Comparison of ENCODE assay signal across 9 cellular contexts in the genomic region with DNA sequence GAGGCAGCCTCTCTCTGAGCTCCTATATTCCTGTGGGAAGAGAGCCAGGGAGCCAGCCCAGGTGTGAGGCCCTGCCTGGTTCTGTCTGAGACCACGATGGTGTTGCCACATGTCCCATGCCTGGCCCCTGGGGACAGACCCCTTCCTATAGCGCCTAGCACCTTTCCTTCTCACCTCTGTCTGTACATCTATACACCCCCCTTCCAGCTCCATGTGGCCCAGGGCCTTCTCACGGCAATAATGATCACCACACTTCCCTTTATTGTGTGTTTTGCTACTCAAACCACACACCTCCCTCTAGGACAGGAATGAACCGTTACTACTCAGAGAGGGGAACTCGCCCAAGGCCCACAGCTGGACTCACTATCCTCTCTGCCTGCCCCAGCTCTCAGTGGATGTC. TPM values are rescaled to one million over a fixed set of nuclear protein-coding genes. Genes with fewer than 3 reads are reported as not detected.
DNase-seq lines count a peak whose midpoint lies in the region; ATAC-seq and TF ChIP-seq lines count a peak whose summit lies in the region.
"Had no signal": no experiment of that assay in that cellular context is flagged by ENCODE, and none has a peak within 500 bp of the region (broad histone marks: within the 10 kb centered on the region; RNA-seq: fewer than 3 reads in every experiment).

No MANE protein-coding gene starts in this region.

- peaks cover 10% of the 10 kb centered on the region for H3K36me3 Mint-ChIP-seq in CD8-positive, alpha-beta T cell
- peaks cover 30% of the 10 kb centered on the region for H3K36me3 Mint-ChIP-seq in activated naive CD8-positive, alpha-beta T cell treated with anti-CD3 and anti-CD28 coated beads, Interleukin-2, amount 10 ng/mL, durations not matched to agents 7 days and 5 days

- peak overlapping the region; percentile 3 for H3K27ac Mint-ChIP-seq in CD8-positive, alpha-beta T cell
- H3K27ac Mint-ChIP-seq in activated naive CD8-positive, alpha-beta T cell treated with anti-CD3 and anti-CD28 coated beads, Interleukin-2, amount 10 ng/mL, durations not matched to agents 7 days and 5 days: peak overlapping the region; percentile 83

- no peaks in the 10 kb centered on the region for H3K27me3 ChIP-seq in CD8-positive, alpha-beta T cell (ENCODE audit: insufficient read depth, low read length)

- no peak for DNase-seq in CD8-positive, alpha-beta T cell
- no peak for DNase-seq in activated naive CD8-positive, alpha-beta T cell treated with anti-CD3 and anti-CD28 coated beads, Interleukin-2, amount 10 ng/mL, durations not matched to agents 7 days and 5 days
- DNase-seq in cerebellar nuclear complex (lab: John Stamatoyannopoulos, UW): no peak
- DNase-seq in NCI-H187 treated with DMSO at 0.1 percent for 48 hours (lab: John Stamatoyannopoulos, UW): no peak
- DNase-seq in activated CD8-positive, alpha-beta memory T cell treated with anti-CD3 and anti-CD28 coated beads for 24 hours: no peak
- no peak for DNase-seq in T1000 (lab: John Stamatoyannopoulos, UW)
- DNase-seq: activated naive CD4-positive, alpha-beta T cell treated with Interleukin-2 at 50 U/mL for 16 hours had no signal

- H3K9me3 ChIP-seq in CD8-positive, alpha-beta T cell (ENCODE audit: low read length): no peaks in the 10 kb centered on the region

- H3K27ac ChIP-seq in CD8-positive, alpha-beta T cell (ENCODE audit: low read depth, low read length): no peak overlapping the region

- H3K9me3 Mint-ChIP-seq in CD8-positive, alpha-beta T cell: no peaks in the 10 kb centered on the region
- H3K9me3 Mint-ChIP-seq in activated naive CD8-positive, alpha-beta T cell treated with anti-CD3 and anti-CD28 coated beads, Interleukin-2, amount 10 ng/mL, durations not matched to agents 7 days and 5 days: peaks cover 2% of the 10 kb centered on the region

- no peak overlapping the region for H3K4me3 ChIP-seq in CD8-positive, alpha-beta T cell (ENCODE audit: low read depth, low read length)

- TF ChIP-seq CTCF in CD8-positive, alpha-beta T cell (IDR thresholded peaks at IDR 0.05): no peak

- intact Hi-C loops in CD8-positive, alpha-beta T cell (cut with DNase I, micrococcal nuclease): no loop called here

- H3K4me1 Mint-ChIP-seq in CD8-positive, alpha-beta T cell (ENCODE audit: low read depth): peaks cover 45% of the 10 kb centered on the region
- H3K4me1 Mint-ChIP-seq in activated naive CD8-positive, alpha-beta T cell treated with anti-CD3 and anti-CD28 coated beads, Interleukin-2, amount 10 ng/mL, durations not matched to agents 7 days and 5 days: peaks cover 48% of the 10 kb centered on the region

- ATAC-seq in CD8-positive, alpha-beta T cell: no peak
- ATAC-seq in GM19351 (IDR thresholded peaks at IDR 0.05; ENCODE audit: unreplicated experiment) (peak; percentile 62), HG03571 (IDR thresholded peaks at IDR 0.05; ENCODE audit: unreplicated experiment) (peak; percentile 33)
- ATAC-seq in activated naive CD8-positive, alpha-beta T cell treated with anti-CD3 and anti-CD28 coated beads, Interleukin-2, amount 10 ng/mL, durations not matched to agents 7 days and 5 days (ENCODE audit: low read depth): no peak

- no peaks in the 10 kb centered on the region for H3K27me3 Mint-ChIP-seq in CD8-positive, alpha-beta T cell (ENCODE audit: low read depth)
- H3K27me3 Mint-ChIP-seq in activated naive CD8-positive, alpha-beta T cell treated with anti-CD3 and anti-CD28 coated beads, Interleukin-2, amount 10 ng/mL, durations not matched to agents 7 days and 5 days: no peaks in the 10 kb centered on the region

- POLR2A ChIA-PET in CD8-positive, alpha-beta T cell (lab: Charles Lee): interaction anchor here (1.9 to 2.2 kb wide), 3 partner anchors 10 to 33 kb away, joined by 5 to 9 read pairs (median 6); no protein-coding TSS in a partner anchor
- POLR2A ChIA-PET in activated naive CD8-positive, alpha-beta T cell treated with anti-CD3 and anti-CD28 coated beads, Interleukin-2, amount 10 ng/mL, durations not matched to agents 7 days and 5 days (lab: Charles Lee): interaction anchor here (0.7 to 1.2 kb wide), 3 partner anchors 10 to 18 kb away, joined by 3 to 4 read pairs (median 3); a partner anchor contains a TSS

- H3K4me3 Mint-ChIP-seq in CD8-positive, alpha-beta T cell: no peak overlapping the region
- H3K4me3 Mint-ChIP-seq in activated naive CD8-positive, alpha-beta T cell treated with anti-CD3 and anti-CD28 coated beads, Interleukin-2, amount 10 ng/mL, durations not matched to agents 7 days and 5 days: no peak overlapping the region

- no peaks in the 10 kb centered on the region for H3K36me3 ChIP-seq in CD8-positive, alpha-beta T cell (ENCODE audit: insufficient read depth, low read length)

- peaks cover 34% of the 10 kb centered on the region for H3K4me1 ChIP-seq in CD8-positive, alpha-beta T cell (ENCODE audit: insufficient read depth, low read length)

- CTCF ChIA-PET in CD8-positive, alpha-beta T cell (lab: Charles Lee): interaction anchor here (1.1 to 4.0 kb wide), 2 partner anchors 23 to 39 kb away, joined by 4 to 15 read pairs; no protein-coding TSS in a partner anchor

RNA-seq across cellular contexts. Expression of a gene that starts 12.8 kb away (rescaled TPM):
- 10 to 100 TPM; 28.1 to 32.4 TPM for total RNA-seq in CD8-positive, alpha-beta T cell
- 10 to 100 TPM; 71.9 to 80.2 TPM for total RNA-seq in activated naive CD8-positive, alpha-beta T cell treated with anti-CD3 and anti-CD28 coated beads, Interleukin-2, amount 10 ng/mL, durations not matched to agents 7 days and 5 days

Comparison
In these comparisons a context has a peak if more than half of its experiments do, and no peak if none do; other contexts are left out.
1. ATAC-seq: peak in GM19351 (single experiment) and HG03571 (single experiment); none in CD8-positive, alpha-beta T cell (single experiment) and activated naive CD8-positive, alpha-beta T cell treated with anti-CD3 and anti-CD28 coated beads, Interleukin-2, amount 10 ng/mL, durations not matched to agents 7 days and 5 days (single experiment).